1 cellular context compared by ENCODE assay signal in the genomic region with DNA sequence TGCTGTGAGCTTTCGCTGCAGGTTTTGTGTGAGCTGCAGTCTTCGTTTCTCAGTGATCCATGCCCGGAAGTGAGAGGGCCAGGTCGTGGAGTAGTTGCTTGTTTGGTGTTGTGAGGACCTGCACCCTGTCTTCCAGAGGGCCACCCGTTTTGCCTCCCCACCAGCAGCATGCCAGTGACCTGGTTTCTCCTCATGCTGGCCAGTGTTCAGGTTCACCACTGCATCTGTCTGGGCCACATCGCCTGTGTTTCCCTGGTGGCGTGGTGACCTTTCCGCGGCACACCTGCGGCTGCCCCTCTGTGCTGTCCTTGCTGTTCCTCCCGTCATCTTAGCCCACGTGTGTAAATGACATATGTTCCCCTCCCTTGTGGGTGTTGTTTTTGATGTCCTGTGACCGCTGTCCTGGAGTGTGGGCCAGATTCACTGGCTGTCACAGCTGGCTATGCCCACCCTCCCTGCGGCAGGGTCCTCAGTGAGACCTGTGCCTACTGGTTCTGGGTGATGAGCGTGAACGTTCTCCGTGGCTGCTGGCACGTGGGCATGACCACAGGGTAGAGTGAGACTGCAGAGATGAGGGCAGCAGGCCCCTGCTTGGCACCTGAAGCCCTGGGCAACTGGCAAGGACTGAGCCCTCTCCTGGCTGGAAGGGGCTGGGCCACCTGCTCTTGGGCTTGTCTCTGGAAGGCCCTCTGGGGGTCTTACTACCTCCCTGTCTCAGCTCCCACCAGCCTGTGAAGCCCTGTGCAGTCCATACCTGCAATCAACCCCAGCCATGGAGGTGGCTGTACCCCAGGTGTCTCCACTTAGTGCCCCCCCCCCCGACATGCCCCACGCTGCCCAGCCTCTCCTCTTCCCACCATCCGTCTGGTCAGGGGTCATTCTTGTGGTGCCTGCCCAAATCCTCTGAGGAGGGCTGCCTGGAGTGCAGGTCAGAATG.
TF ChIP-seq lines count a peak whose summit lies in the region.

No MANE protein-coding gene starts in this region.

TF ChIP-seq in GM12878, 131 proteins besides CTCF, POLR2A, EP300 and RAD21:
- no peak for TF ChIP-seq ZBTB4 (CRISPR knock-in tag; IDR thresholded peaks at IDR 0.05)
- TF ChIP-seq NBN (IDR thresholded peaks at IDR 0.05) = no peak
- no peak for TF ChIP-seq NR2C1 (IDR thresholded peaks at IDR 0.05)
- no peak for TF ChIP-seq SUZ12 (IDR thresholded peaks at IDR 0.05; ENCODE audit: unreplicated experiment)
